In genomic region chr1:22291494-22291893, GRCh38 we compare ENCODE assay signal across 16 cellular contexts.
A peak's percentile ranks its signal among the peaks of the same experiment; 100 is the strongest.
DNase-seq lines count a peak whose midpoint lies in the region; ATAC-seq and TF ChIP-seq lines count a peak whose summit lies in the region.
"Had no signal": no experiment of that assay in that cellular context is flagged by ENCODE, and none has a peak within 500 bp of the region (broad histone marks: within the 10 kb centered on the region; RNA-seq: fewer than 3 reads in every experiment).

No MANE protein-coding gene starts in this region.

- intact Hi-C loops in posterior vena cava (cut with DNase I) (no loop called here), OCI-LY7 (cut with micrococcal nuclease; ENCODE audit: unreplicated experiment) (no loop called here)
- intact Hi-C loops in activated naive CD4-positive, alpha-beta T cell treated with anti-CD3 and anti-CD28 coated beads for 36 hours (cut with micrococcal nuclease): loop anchor here (10.0 kb wide), 1 partner anchor 123 kb away; no protein-coding TSS in a partner anchor

- H3K4me3 Mint-ChIP-seq in mesothelial cell of epicardium: no peak overlapping the region
- no peak overlapping the region for H3K4me3 Mint-ChIP-seq in natural killer cell treated with Interleukin-12 subunit alpha and Interleukin-12 subunit beta and Interleukin-15 and Interleukin-18, amount 100 ng/mL, for 72 hours
- no peak overlapping the region for H3K4me3 Mint-ChIP-seq in activated naive CD4-positive, alpha-beta T cell treated with anti-CD3 and anti-CD28 coated beads for 36 hours

- no peaks in the 10 kb centered on the region for H3K9me3 ChIP-seq in OCI-LY7 (ENCODE audit: low read length)
- H3K9me3 ChIP-seq: A549 had no signal

- no peaks in the 10 kb centered on the region for H3K4me1 ChIP-seq in OCI-LY7 (ENCODE audit: insufficient read depth, low read length, poor library complexity, severe bottlenecking)
- H3K4me1 ChIP-seq: A549 had no signal

- ATAC-seq in natural killer cell treated with Interleukin-12 subunit alpha and Interleukin-12 subunit beta and Interleukin-15 and Interleukin-18, amount 100 ng/mL, for 72 hours: no peak
- ATAC-seq: A549 had no signal

- DNase-seq in H7 (peak; percentile 14), coronary artery (ENCODE audit: low spot score) (peak; percentile 24), mesothelial cell of epicardium (ENCODE audit: low spot score in 2 of 2, unreplicated experiment in 2 of 2) (no peak), posterior vena cava (ENCODE audit: low spot score) (peak; percentile 13), OCI-LY7 (ENCODE audit: low spot score) (no peak)
- DNase-seq in natural killer cell treated with Interleukin-12 subunit alpha and Interleukin-12 subunit beta and Interleukin-15 and Interleukin-18, amount 100 ng/mL, for 72 hours (ENCODE audit: low spot score): no peak
- no peak for DNase-seq in activated naive CD4-positive, alpha-beta T cell treated with anti-CD3 and anti-CD28 coated beads for 36 hours
- DNase-seq: CD4-positive, alpha-beta memory T cell; DMS153; GM23248; MV-4-11; NCI-H1694 treated with DMSO at 0.1 percent for 48 hours; NCI-H774 had no signal

- CTCF ChIA-PET in OCI-LY7 (lab: Charles Lee; ENCODE audit: unreplicated experiment): no interaction called here
- CTCF ChIA-PET in activated naive CD4-positive, alpha-beta T cell treated with anti-CD3 and anti-CD28 coated beads for 36 hours (lab: Charles Lee): no interaction called here

- H3K27ac ChIP-seq in coronary artery: no peak overlapping the region
- no peak overlapping the region for H3K27ac ChIP-seq in OCI-LY7 (ENCODE audit: low read depth, low read length, poor library complexity, severe bottlenecking)
- H3K27ac ChIP-seq: A549, BLaER1, GM23248, KMS-11 had no signal

- POLR2A ChIA-PET in OCI-LY7 (lab: Charles Lee): no interaction called here

- BruUV-seq in OCI-LY7 (replicated peaks; lab: Mats Ljungman, UMichigan): no TSS peak

- H3K36me3 ChIP-seq in H7 (replicated peaks; ENCODE audit: control insufficient read depth, insufficient read depth, low read length): no peaks in the 10 kb centered on the region
- no peaks in the 10 kb centered on the region for H3K36me3 ChIP-seq in OCI-LY7 (ENCODE audit: insufficient read depth, low read length)
- H3K36me3 ChIP-seq: BLaER1 had no signal

- peak overlapping the region; percentile 15 for H3K27ac Mint-ChIP-seq in mesothelial cell of epicardium
- H3K27ac Mint-ChIP-seq in natural killer cell treated with Interleukin-12 subunit alpha and Interleukin-12 subunit beta and Interleukin-15 and Interleukin-18, amount 100 ng/mL, for 72 hours: no peak overlapping the region
- no peak overlapping the region for H3K27ac Mint-ChIP-seq in activated naive CD4-positive, alpha-beta T cell treated with anti-CD3 and anti-CD28 coated beads for 36 hours
- H3K27ac Mint-ChIP-seq: CD4-positive, alpha-beta memory T cell had no signal

- no peaks in the 10 kb centered on the region for H3K9me3 Mint-ChIP-seq in mesothelial cell of epicardium
- no peaks in the 10 kb centered on the region for H3K9me3 Mint-ChIP-seq in natural killer cell treated with Interleukin-12 subunit alpha and Interleukin-12 subunit beta and Interleukin-15 and Interleukin-18, amount 100 ng/mL, for 72 hours
- H3K9me3 Mint-ChIP-seq in activated naive CD4-positive, alpha-beta T cell treated with anti-CD3 and anti-CD28 coated beads for 36 hours: no peaks in the 10 kb centered on the region

- no peaks in the 10 kb centered on the region for H3K36me3 Mint-ChIP-seq in mesothelial cell of epicardium
- H3K36me3 Mint-ChIP-seq in natural killer cell treated with Interleukin-12 subunit alpha and Interleukin-12 subunit beta and Interleukin-15 and Interleukin-18, amount 100 ng/mL, for 72 hours: no peaks in the 10 kb centered on the region
- H3K36me3 Mint-ChIP-seq in activated naive CD4-positive, alpha-beta T cell treated with anti-CD3 and anti-CD28 coated beads for 36 hours (ENCODE audit: low read depth): no peaks in the 10 kb centered on the region

- no peak overlapping the region for H2AFZ ChIP-seq in OCI-LY7 (ENCODE audit: low read length)
- H2AFZ ChIP-seq: GM23248 had no signal

- H4K20me1 ChIP-seq in OCI-LY7 (ENCODE audit: insufficient read depth, low read length): no peaks in the 10 kb centered on the region
- H4K20me1 ChIP-seq: BLaER1 had no signal

- no peaks in the 10 kb centered on the region for H3K79me2 ChIP-seq in OCI-LY7 (ENCODE audit: insufficient read depth, low read depth, low read length)

- no peaks in the 10 kb centered on the region for H3K27me3 Mint-ChIP-seq in mesothelial cell of epicardium (ENCODE audit: low read depth)
- H3K27me3 Mint-ChIP-seq in natural killer cell treated with Interleukin-12 subunit alpha and Interleukin-12 subunit beta and Interleukin-15 and Interleukin-18, amount 100 ng/mL, for 72 hours: peaks cover 25 to 42% of the 10 kb centered on the region in 2 donors
- peaks cover 14% of the 10 kb centered on the region for H3K27me3 Mint-ChIP-seq in activated naive CD4-positive, alpha-beta T cell treated with anti-CD3 and anti-CD28 coated beads for 36 hours (ENCODE audit: low read depth)

- TF ChIP-seq CTCF in coronary artery (IDR thresholded peaks at IDR 0.05): no peak
- TF ChIP-seq CTCF in mesothelial cell of epicardium (IDR thresholded peaks at IDR 0.05; ENCODE audit: unreplicated experiment): no peak
- no peak for TF ChIP-seq CTCF in OCI-LY7 (conservative IDR thresholded peaks at IDR 0.05; ENCODE audit: low read length)

- H3K4me1 Mint-ChIP-seq in mesothelial cell of epicardium: peaks cover 22% of the 10 kb centered on the region
- peaks cover 0 to 1% of the 10 kb centered on the region in 2 donors for H3K4me1 Mint-ChIP-seq in natural killer cell treated with Interleukin-12 subunit alpha and Interleukin-12 subunit beta and Interleukin-15 and Interleukin-18, amount 100 ng/mL, for 72 hours (ENCODE audit: low read depth in 2 of 2)
- no peaks in the 10 kb centered on the region for H3K4me1 Mint-ChIP-seq in activated naive CD4-positive, alpha-beta T cell treated with anti-CD3 and anti-CD28 coated beads for 36 hours (ENCODE audit: low read depth)

- no peaks in the 10 kb centered on the region for H3K9me2 ChIP-seq in OCI-LY7 (ENCODE audit: insufficient read depth, low read length)

- no peaks in the 10 kb centered on the region for H3K27me3 ChIP-seq in H7 (ENCODE audit: control insufficient read depth, insufficient read depth, low read length)
- H3K27me3 ChIP-seq: BLaER1 had no signal

- no peak overlapping the region for H3K4me2 ChIP-seq in OCI-LY7 (ENCODE audit: low read length)
- H3K4me2 ChIP-seq: A549, BLaER1, KMS-11 had no signal

- H3K4me3 ChIP-seq in H7 (ENCODE audit: insufficient read depth, low read depth, low read length) (no peak overlapping the region), coronary artery (no peak overlapping the region), OCI-LY7 (ENCODE audit: low read depth, low read length, poor library complexity, severe bottlenecking) (no peak overlapping the region)
- H3K4me3 ChIP-seq: A549, BLaER1, GM23248 had no signal

Comparison
In these comparisons a context has a peak if more than half of its experiments do, and no peak if none do; other contexts are left out.
1. DNase-seq: peak in H7 (single experiment), coronary artery (single experiment) and posterior vena cava (single experiment); none in mesothelial cell of epicardium (0 of 2), OCI-LY7 (single experiment), natural killer cell treated with Interleukin-12 subunit alpha and Interleukin-12 subunit beta and Interleukin-15 and Interleukin-18, amount 100 ng/mL, for 72 hours (single experiment) and activated naive CD4-positive, alpha-beta T cell treated with anti-CD3 and anti-CD28 coated beads for 36 hours (single experiment).